ENCODE assay signal across 8 cellular contexts in genomic region chr19:46009530-46010510, GRCh38. TPM values are rescaled to one million over a fixed set of nuclear protein-coding genes. Genes with fewer than 3 reads are reported as not detected.
A peak's percentile ranks its signal among the peaks of the same experiment; 100 is the strongest.
DNase-seq lines count a peak whose midpoint lies in the region; ATAC-seq and TF ChIP-seq lines count a peak whose summit lies in the region.

No MANE protein-coding gene starts in this region.

- H3K4me3 ChIP-seq in OCI-LY1 (ENCODE audit: low read depth, low read length, poor library complexity, severe bottlenecking) (no peak overlapping the region), neural cell (ENCODE audit: low read length) (no peak overlapping the region), suprapubic skin (no peak overlapping the region)

- H3K27ac ChIP-seq in OCI-LY1 (ENCODE audit: low read depth, low read length, poor library complexity, severe bottlenecking) (no peak overlapping the region), neural cell (ENCODE audit: low read length) (no peak overlapping the region), suprapubic skin (no peak overlapping the region)

- H3K4me2 ChIP-seq in OCI-LY1 (ENCODE audit: low read length), result no peak overlapping the region
- H3K4me2 ChIP-seq in neural cell (ENCODE audit: low read length), result no peak overlapping the region

- H3F3A ChIP-seq in OCI-LY1 (ENCODE audit: insufficient read depth, low read length), result 0 out of 2 replicates have a peak, but pooled peaks cover 4% of the 10 kb centered on the region
- H3F3A ChIP-seq in neural cell (ENCODE audit: insufficient read depth, low read length, poor library complexity, severe bottlenecking), result no peaks in the 10 kb centered on the region

- H3K9ac ChIP-seq in OCI-LY1 (ENCODE audit: low read length) (no peak overlapping the region), neural cell (ENCODE audit: low read length) (no peak overlapping the region)

- H4K20me1 ChIP-seq in OCI-LY1 (ENCODE audit: insufficient read depth, low read length) (no peaks in the 10 kb centered on the region), neural cell (ENCODE audit: insufficient read depth) (no peaks in the 10 kb centered on the region)

- H3K4me1 ChIP-seq in OCI-LY1 (ENCODE audit: insufficient read depth, low read length, severe bottlenecking), result peaks cover 10% of the 10 kb centered on the region
- H3K4me1 ChIP-seq in suprapubic skin, result peaks cover 7% of the 10 kb centered on the region

- H3K36me3 ChIP-seq in OCI-LY1 (ENCODE audit: insufficient read depth, low read length) (peaks cover 4% of the 10 kb centered on the region; the same call in 1 of the 2 replicates), neural cell (ENCODE audit: insufficient read depth, low read length) (no peaks in the 10 kb centered on the region), suprapubic skin (peaks cover 25% of the 10 kb centered on the region)

- TF ChIP-seq CTCF in OCI-LY1 (IDR thresholded peaks at IDR 0.05; ENCODE audit: low read length) (peak; percentile 82), neural cell (IDR thresholded peaks at IDR 0.05; ENCODE audit: poor library complexity, severe bottlenecking) (peak; percentile 89), suprapubic skin (IDR thresholded peaks at IDR 0.05) (peak; percentile 72 to 85)

- TF ChIP-seq EP300 in neural cell (conservative IDR thresholded peaks at IDR 0.05; ENCODE audit: poor library complexity, severe bottlenecking) (no peak), suprapubic skin (IDR thresholded peaks at IDR 0.05) (no peak)

- H3K27me3 ChIP-seq in OCI-LY1 (ENCODE audit: insufficient read depth, low read length) (no peaks in the 10 kb centered on the region), neural cell (ENCODE audit: insufficient read depth, low read depth, low read length) (peaks cover 4% of the 10 kb centered on the region), suprapubic skin (peaks cover 15% of the 10 kb centered on the region)

- no peak for ATAC-seq in GM18502 (IDR thresholded peaks at IDR 0.05; ENCODE audit: poor library complexity, unreplicated experiment)

- TF ChIP-seq POLR2A in suprapubic skin (IDR thresholded peaks at IDR 0.05), result no peak

- H3K9me2 ChIP-seq in OCI-LY1 (ENCODE audit: low read depth, low read length) (no peaks in the 10 kb centered on the region), neural cell (ENCODE audit: insufficient read depth, low read length) (no peaks in the 10 kb centered on the region)

- H3K9me3 ChIP-seq in OCI-LY1 (ENCODE audit: low read length) (no peaks in the 10 kb centered on the region), neural cell (ENCODE audit: low read length) (no peaks in the 10 kb centered on the region), suprapubic skin (no peaks in the 10 kb centered on the region)

- no peak overlapping the region for H2AFZ ChIP-seq in OCI-LY1 (ENCODE audit: low read length)
- no peak overlapping the region for H2AFZ ChIP-seq in neural cell (ENCODE audit: low read depth, low read length)

- TF ChIP-seq RAD21 in neural cell (conservative IDR thresholded peaks at IDR 0.05), result peak; percentile 73

- peak; percentile 72 for DNase-seq in CD1c-positive myeloid dendritic cell (ENCODE audit: extremely low spot score)
- DNase-seq in HK-2 (ENCODE audit: unreplicated experiment), result peak; percentile 78
- peak; percentile 57 for DNase-seq in activated T-cell treated with anti-CD3 and anti-CD28 coated beads for 4 hours
- peak; percentile 51 for DNase-seq in fibroblast of gingiva (ENCODE audit: low read depth)
- no peak for DNase-seq in suprapubic skin (ENCODE audit: low spot score in 2 of 2)

- H3K79me2 ChIP-seq in OCI-LY1 (ENCODE audit: insufficient read depth, low read length) (no peaks in the 10 kb centered on the region), neural cell (replicated peaks; ENCODE audit: insufficient read depth, low read length) (no peaks in the 10 kb centered on the region)

- 66% methylated on average over 28 of the region's 28 CpGs for WGBS in suprapubic skin

TF ChIP-seq in neural cell, 6 proteins besides CTCF, POLR2A, EP300 and RAD21:
- TF ChIP-seq TAF1 (IDR thresholded peaks at IDR 0.05; ENCODE audit: low read depth), result no peak
- TF ChIP-seq SMC3 (conservative IDR thresholded peaks at IDR 0.05; ENCODE audit: poor library complexity), result peak; percentile 87
- TF ChIP-seq POLR2AphosphoS5 (IDR thresholded peaks at IDR 0.05), result no peak
- TF ChIP-seq REST (IDR thresholded peaks at IDR 0.05; ENCODE audit: borderline replicate concordance), result peak; percentile 54
- no peak for TF ChIP-seq EZH2 (IDR thresholded peaks at IDR 0.05; ENCODE audit: borderline replicate concordance, insufficient read depth, low read length, poor library complexity, severe bottlenecking)
- TF ChIP-seq MXI1 (conservative IDR thresholded peaks at IDR 0.05; ENCODE audit: poor library complexity, severe bottlenecking), result peak; percentile 20

RNA-seq across cellular contexts. Expression of gene PGLYRP1, which starts 13.0 kb away (rescaled TPM):
- not detected in 2 replicates for polyA plus RNA-seq in neural cell
- polyA minus RNA-seq in neural cell, result not detected in 2 replicates
- total RNA-seq in suprapubic skin, result not detected

RNA-seq across cellular contexts. Expression of gene CCDC61, which starts 14.6 kb away (rescaled TPM):
- 0.82 and 1.4 TPM in 2 replicates for polyA plus RNA-seq in neural cell
- polyA minus RNA-seq in neural cell, result 2.7 and 11.9 TPM in 2 replicates
- total RNA-seq in suprapubic skin, result 10 to 100 TPM in 1 of 4 donors, 1 to 10 TPM in 3; 8.4 to 14.6 (median 9.5) TPM

RNA-seq across cellular contexts. Expression of gene IGFL4, which starts 31.0 kb away (rescaled TPM):
- 4.4 and 5.2 TPM in 2 replicates for polyA plus RNA-seq in neural cell
- polyA minus RNA-seq in neural cell, result 2.2 and 2.4 TPM in 2 replicates
- 10 to 100 TPM in 1 of 4 donors, 1 to 10 TPM in 3; 1.4 to 10.6 (median 5.5) TPM for total RNA-seq in suprapubic skin

RNA-seq across cellular contexts. Expression of gene NOVA2, which starts 36.2 kb away (rescaled TPM):
- polyA plus RNA-seq in neural cell, result 7.6 and 9.3 TPM in 2 replicates
- polyA minus RNA-seq in neural cell, result 18.0 and 27.3 TPM in 2 replicates
- total RNA-seq in suprapubic skin, result under 1 TPM; 0.21 to 0.97 (median 0.55) TPM

Comparison
In these comparisons a context has a peak if more than half of its experiments do, and no peak if none do; other contexts are left out.
1. DNase-seq: peak in CD1c-positive myeloid dendritic cell (single experiment), HK-2 (single experiment), activated T-cell treated with anti-CD3 and anti-CD28 coated beads for 4 hours (single experiment) and fibroblast of gingiva (single experiment); none in suprapubic skin (0 of 2).
2. Peak in every context shown above with its lines, with median percentiles within 50 percentile points of each other: CTCF ChIP-seq.